ENCODE assay signal across 1 cellular context in the genomic region with DNA sequence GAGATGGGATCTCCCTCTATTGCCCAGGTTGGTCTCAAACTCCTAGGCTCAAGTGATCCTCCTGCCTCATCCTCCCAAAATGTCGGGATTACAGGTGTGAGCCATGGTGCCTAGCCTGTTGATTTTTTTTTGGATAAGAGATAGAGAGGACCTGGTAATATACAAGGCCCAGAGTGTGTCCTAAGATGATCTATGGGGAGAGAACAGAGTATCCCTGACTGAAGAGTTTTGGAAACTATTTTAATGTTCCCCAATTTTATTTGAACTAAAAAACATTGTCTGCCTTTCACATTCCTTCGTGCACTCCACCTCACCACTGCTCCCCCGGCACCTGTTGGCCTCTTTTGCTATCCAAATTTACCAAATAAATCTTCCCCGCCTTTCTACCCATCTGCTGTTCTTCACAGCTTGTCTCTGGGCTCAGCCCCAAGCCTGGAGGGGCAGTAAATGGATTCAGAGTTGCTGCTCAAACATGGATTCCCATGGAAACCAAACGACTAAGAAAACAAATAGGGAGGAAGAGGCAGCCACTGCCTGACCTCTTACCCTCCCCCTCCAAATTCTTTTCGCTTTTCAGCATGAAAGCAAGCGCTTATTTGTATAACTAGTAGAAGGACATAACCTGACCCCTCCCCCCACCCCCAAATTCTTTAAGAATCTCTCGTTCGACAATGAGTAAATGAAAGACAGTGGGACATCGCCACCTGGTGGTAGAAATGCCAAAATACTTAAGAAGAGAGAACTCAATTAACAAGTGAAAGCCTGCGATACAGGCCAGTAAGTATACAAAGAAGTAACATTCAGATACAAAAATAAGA.
TF ChIP-seq lines count a peak whose summit lies in the region.

No MANE protein-coding gene starts in this region.

TF ChIP-seq in K562, 482 proteins besides CTCF, POLR2A, EP300 and RAD21 (continued from another document and continues in another):
- TF ChIP-seq, protein P1, sequence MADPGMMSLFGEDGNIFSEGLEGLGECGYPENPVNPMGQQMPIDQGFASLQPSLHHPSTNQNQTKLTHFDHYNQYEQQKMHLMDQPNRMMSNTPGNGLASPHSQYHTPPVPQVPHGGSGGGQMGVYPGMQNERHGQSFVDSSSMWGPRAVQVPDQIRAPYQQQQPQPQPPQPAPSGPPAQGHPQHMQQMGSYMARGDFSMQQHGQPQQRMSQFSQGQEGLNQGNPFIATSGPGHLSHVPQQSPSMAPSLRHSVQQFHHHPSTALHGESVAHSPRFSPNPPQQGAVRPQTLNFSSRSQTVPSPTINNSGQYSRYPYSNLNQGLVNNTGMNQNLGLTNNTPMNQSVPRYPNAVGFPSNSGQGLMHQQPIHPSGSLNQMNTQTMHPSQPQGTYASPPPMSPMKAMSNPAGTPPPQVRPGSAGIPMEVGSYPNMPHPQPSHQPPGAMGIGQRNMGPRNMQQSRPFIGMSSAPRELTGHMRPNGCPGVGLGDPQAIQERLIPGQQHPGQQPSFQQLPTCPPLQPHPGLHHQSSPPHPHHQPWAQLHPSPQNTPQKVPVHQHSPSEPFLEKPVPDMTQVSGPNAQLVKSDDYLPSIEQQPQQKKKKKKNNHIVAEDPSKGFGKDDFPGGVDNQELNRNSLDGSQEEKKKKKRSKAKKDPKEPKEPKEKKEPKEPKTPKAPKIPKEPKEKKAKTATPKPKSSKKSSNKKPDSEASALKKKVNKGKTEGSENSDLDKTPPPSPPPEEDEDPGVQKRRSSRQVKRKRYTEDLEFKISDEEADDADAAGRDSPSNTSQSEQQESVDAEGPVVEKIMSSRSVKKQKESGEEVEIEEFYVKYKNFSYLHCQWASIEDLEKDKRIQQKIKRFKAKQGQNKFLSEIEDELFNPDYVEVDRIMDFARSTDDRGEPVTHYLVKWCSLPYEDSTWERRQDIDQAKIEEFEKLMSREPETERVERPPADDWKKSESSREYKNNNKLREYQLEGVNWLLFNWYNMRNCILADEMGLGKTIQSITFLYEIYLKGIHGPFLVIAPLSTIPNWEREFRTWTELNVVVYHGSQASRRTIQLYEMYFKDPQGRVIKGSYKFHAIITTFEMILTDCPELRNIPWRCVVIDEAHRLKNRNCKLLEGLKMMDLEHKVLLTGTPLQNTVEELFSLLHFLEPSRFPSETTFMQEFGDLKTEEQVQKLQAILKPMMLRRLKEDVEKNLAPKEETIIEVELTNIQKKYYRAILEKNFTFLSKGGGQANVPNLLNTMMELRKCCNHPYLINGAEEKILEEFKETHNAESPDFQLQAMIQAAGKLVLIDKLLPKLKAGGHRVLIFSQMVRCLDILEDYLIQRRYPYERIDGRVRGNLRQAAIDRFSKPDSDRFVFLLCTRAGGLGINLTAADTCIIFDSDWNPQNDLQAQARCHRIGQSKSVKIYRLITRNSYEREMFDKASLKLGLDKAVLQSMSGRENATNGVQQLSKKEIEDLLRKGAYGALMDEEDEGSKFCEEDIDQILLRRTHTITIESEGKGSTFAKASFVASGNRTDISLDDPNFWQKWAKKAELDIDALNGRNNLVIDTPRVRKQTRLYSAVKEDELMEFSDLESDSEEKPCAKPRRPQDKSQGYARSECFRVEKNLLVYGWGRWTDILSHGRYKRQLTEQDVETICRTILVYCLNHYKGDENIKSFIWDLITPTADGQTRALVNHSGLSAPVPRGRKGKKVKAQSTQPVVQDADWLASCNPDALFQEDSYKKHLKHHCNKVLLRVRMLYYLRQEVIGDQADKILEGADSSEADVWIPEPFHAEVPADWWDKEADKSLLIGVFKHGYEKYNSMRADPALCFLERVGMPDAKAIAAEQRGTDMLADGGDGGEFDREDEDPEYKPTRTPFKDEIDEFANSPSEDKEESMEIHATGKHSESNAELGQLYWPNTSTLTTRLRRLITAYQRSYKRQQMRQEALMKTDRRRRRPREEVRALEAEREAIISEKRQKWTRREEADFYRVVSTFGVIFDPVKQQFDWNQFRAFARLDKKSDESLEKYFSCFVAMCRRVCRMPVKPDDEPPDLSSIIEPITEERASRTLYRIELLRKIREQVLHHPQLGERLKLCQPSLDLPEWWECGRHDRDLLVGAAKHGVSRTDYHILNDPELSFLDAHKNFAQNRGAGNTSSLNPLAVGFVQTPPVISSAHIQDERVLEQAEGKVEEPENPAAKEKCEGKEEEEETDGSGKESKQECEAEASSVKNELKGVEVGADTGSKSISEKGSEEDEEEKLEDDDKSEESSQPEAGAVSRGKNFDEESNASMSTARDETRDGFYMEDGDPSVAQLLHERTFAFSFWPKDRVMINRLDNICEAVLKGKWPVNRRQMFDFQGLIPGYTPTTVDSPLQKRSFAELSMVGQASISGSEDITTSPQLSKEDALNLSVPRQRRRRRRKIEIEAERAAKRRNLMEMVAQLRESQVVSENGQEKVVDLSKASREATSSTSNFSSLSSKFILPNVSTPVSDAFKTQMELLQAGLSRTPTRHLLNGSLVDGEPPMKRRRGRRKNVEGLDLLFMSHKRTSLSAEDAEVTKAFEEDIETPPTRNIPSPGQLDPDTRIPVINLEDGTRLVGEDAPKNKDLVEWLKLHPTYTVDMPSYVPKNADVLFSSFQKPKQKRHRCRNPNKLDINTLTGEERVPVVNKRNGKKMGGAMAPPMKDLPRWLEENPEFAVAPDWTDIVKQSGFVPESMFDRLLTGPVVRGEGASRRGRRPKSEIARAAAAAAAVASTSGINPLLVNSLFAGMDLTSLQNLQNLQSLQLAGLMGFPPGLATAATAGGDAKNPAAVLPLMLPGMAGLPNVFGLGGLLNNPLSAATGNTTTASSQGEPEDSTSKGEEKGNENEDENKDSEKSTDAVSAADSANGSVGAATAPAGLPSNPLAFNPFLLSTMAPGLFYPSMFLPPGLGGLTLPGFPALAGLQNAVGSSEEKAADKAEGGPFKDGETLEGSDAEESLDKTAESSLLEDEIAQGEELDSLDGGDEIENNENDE (IDR thresholded peaks at IDR 0.05; ENCODE audit: low read depth, low read length): no peak
- TF ChIP-seq, protein P2, sequence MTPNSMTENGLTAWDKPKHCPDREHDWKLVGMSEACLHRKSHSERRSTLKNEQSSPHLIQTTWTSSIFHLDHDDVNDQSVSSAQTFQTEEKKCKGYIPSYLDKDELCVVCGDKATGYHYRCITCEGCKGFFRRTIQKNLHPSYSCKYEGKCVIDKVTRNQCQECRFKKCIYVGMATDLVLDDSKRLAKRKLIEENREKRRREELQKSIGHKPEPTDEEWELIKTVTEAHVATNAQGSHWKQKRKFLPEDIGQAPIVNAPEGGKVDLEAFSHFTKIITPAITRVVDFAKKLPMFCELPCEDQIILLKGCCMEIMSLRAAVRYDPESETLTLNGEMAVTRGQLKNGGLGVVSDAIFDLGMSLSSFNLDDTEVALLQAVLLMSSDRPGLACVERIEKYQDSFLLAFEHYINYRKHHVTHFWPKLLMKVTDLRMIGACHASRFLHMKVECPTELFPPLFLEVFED (CRISPR knock-in tag; conservative IDR thresholded peaks at IDR 0.05): no peak
- TF ChIP-seq CSDE1 (IDR thresholded peaks at IDR 0.05): no peak
- peak in 1 of 2 experiments; percentile 20; a peak in 1 of 4 replicates for TF ChIP-seq TBL1XR1 (IDR thresholded peaks at IDR 0.05; ENCODE audit: low read length in 2 of 2)
- no peak for TF ChIP-seq DDX20 (tag; IDR thresholded peaks at IDR 0.05; ENCODE audit: low read depth)
- TF ChIP-seq TCFL5 (CRISPR knock-in tag; conservative IDR thresholded peaks at IDR 0.05): no peak
- TF ChIP-seq SP2 (IDR thresholded peaks at IDR 0.05; ENCODE audit: extremely low read depth, low read depth, low read length, poor library complexity, severe bottlenecking): no peak
- no peak for TF ChIP-seq PTTG1 (tag; IDR thresholded peaks at IDR 0.05; ENCODE audit: low read depth)
- TF ChIP-seq TEAD4 (IDR thresholded peaks at IDR 0.05; ENCODE audit: low read length): peak; percentile 69
- TF ChIP-seq TEAD4 (CRISPR knock-in tag; IDR thresholded peaks at IDR 0.05; ENCODE audit: borderline replicate concordance): no peak
- TF ChIP-seq ZFP30 (CRISPR knock-in tag; IDR thresholded peaks at IDR 0.05; ENCODE audit: borderline replicate concordance): no peak
- no peak for TF ChIP-seq NBN (IDR thresholded peaks at IDR 0.05; ENCODE audit: low read depth)
- TF ChIP-seq, protein P3, sequence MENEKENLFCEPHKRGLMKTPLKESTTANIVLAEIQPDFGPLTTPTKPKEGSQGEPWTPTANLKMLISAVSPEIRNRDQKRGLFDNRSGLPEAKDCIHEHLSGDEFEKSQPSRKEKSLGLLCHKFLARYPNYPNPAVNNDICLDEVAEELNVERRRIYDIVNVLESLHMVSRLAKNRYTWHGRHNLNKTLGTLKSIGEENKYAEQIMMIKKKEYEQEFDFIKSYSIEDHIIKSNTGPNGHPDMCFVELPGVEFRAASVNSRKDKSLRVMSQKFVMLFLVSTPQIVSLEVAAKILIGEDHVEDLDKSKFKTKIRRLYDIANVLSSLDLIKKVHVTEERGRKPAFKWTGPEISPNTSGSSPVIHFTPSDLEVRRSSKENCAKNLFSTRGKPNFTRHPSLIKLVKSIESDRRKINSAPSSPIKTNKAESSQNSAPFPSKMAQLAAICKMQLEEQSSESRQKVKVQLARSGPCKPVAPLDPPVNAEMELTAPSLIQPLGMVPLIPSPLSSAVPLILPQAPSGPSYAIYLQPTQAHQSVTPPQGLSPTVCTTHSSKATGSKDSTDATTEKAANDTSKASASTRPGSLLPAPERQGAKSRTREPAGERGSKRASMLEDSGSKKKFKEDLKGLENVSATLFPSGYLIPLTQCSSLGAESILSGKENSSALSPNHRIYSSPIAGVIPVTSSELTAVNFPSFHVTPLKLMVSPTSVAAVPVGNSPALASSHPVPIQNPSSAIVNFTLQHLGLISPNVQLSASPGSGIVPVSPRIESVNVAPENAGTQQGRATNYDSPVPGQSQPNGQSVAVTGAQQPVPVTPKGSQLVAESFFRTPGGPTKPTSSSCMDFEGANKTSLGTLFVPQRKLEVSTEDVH (IDR thresholded peaks at IDR 0.05; ENCODE audit: low read depth, partially characterized antibody): peak; percentile 18
- no peak for TF ChIP-seq GTF2F1 (IDR thresholded peaks at IDR 0.05; ENCODE audit: low read depth, low read length)
- TF ChIP-seq RBM15 (IDR thresholded peaks at IDR 0.05; ENCODE audit: insufficient read depth, low read length): no peak
- no peak for TF ChIP-seq KDM5B (IDR thresholded peaks at IDR 0.05; ENCODE audit: insufficient replicate concordance, low read depth, low read length)
- TF ChIP-seq NFE2L1 (tag; IDR thresholded peaks at IDR 0.05; ENCODE audit: borderline replicate concordance, low read depth): no peak
- no peak for TF ChIP-seq ZNF174 (CRISPR knock-in tag; IDR thresholded peaks at IDR 0.05)
- TF ChIP-seq FIP1L1 (IDR thresholded peaks at IDR 0.05; ENCODE audit: low read depth, low read length, poor library complexity, severe bottlenecking): no peak
- TF ChIP-seq, protein P4, sequence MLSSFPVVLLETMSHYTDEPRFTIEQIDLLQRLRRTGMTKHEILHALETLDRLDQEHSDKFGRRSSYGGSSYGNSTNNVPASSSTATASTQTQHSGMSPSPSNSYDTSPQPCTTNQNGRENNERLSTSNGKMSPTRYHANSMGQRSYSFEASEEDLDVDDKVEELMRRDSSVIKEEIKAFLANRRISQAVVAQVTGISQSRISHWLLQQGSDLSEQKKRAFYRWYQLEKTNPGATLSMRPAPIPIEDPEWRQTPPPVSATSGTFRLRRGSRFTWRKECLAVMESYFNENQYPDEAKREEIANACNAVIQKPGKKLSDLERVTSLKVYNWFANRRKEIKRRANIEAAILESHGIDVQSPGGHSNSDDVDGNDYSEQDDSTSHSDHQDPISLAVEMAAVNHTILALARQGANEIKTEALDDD (IDR thresholded peaks at IDR 0.05): peak; percentile 68
- TF ChIP-seq ZBTB7A (IDR thresholded peaks at IDR 0.05; ENCODE audit: borderline replicate concordance, control insufficient read depth, low read depth, low read length): no peak
- no peak; the same call in 1 of the 2 replicates for TF ChIP-seq L3MBTL2 (IDR thresholded peaks at IDR 0.05)
- no peak for TF ChIP-seq HNRNPL (IDR thresholded peaks at IDR 0.05; ENCODE audit: low read depth, low read length)
- TF ChIP-seq CREM (IDR thresholded peaks at IDR 0.05; ENCODE audit: low read depth): 0 out of 2 replicates have a peak, but pooled peaks have one; percentile 4
- no peak for TF ChIP-seq SOX6 (IDR thresholded peaks at IDR 0.05)
- no peak for TF ChIP-seq NFRKB (IDR thresholded peaks at IDR 0.05; ENCODE audit: low read depth)
- TF ChIP-seq, protein P5, sequence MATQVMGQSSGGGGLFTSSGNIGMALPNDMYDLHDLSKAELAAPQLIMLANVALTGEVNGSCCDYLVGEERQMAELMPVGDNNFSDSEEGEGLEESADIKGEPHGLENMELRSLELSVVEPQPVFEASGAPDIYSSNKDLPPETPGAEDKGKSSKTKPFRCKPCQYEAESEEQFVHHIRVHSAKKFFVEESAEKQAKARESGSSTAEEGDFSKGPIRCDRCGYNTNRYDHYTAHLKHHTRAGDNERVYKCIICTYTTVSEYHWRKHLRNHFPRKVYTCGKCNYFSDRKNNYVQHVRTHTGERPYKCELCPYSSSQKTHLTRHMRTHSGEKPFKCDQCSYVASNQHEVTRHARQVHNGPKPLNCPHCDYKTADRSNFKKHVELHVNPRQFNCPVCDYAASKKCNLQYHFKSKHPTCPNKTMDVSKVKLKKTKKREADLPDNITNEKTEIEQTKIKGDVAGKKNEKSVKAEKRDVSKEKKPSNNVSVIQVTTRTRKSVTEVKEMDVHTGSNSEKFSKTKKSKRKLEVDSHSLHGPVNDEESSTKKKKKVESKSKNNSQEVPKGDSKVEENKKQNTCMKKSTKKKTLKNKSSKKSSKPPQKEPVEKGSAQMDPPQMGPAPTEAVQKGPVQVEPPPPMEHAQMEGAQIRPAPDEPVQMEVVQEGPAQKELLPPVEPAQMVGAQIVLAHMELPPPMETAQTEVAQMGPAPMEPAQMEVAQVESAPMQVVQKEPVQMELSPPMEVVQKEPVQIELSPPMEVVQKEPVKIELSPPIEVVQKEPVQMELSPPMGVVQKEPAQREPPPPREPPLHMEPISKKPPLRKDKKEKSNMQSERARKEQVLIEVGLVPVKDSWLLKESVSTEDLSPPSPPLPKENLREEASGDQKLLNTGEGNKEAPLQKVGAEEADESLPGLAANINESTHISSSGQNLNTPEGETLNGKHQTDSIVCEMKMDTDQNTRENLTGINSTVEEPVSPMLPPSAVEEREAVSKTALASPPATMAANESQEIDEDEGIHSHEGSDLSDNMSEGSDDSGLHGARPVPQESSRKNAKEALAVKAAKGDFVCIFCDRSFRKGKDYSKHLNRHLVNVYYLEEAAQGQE (CRISPR knock-in tag; IDR thresholded peaks at IDR 0.05; ENCODE audit: low read depth): no peak
- no peak for TF ChIP-seq ZNF324 (CRISPR knock-in tag; IDR thresholded peaks at IDR 0.05)
- TF ChIP-seq, protein P6, sequence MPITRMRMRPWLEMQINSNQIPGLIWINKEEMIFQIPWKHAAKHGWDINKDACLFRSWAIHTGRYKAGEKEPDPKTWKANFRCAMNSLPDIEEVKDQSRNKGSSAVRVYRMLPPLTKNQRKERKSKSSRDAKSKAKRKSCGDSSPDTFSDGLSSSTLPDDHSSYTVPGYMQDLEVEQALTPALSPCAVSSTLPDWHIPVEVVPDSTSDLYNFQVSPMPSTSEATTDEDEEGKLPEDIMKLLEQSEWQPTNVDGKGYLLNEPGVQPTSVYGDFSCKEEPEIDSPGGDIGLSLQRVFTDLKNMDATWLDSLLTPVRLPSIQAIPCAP (CRISPR knock-in tag; IDR thresholded peaks at IDR 0.05; ENCODE audit: borderline replicate concordance): no peak
- TF ChIP-seq ZBED1 (IDR thresholded peaks at IDR 0.05): no peak
- TF ChIP-seq FOXJ3 (CRISPR knock-in tag; IDR thresholded peaks at IDR 0.05): peak; percentile 78
- TF ChIP-seq, protein P7, sequence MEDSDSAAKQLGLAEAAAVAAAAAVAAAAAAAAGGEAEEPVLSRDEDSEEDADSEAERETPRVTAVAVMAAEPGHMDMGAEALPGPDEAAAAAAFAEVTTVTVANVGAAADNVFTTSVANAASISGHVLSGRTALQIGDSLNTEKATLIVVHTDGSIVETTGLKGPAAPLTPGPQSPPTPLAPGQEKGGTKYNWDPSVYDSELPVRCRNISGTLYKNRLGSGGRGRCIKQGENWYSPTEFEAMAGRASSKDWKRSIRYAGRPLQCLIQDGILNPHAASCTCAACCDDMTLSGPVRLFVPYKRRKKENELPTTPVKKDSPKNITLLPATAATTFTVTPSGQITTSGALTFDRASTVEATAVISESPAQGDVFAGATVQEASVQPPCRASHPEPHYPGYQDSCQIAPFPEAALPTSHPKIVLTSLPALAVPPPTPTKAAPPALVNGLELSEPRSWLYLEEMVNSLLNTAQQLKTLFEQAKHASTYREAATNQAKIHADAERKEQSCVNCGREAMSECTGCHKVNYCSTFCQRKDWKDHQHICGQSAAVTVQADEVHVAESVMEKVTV (CRISPR knock-in tag; IDR thresholded peaks at IDR 0.05): peak; percentile 43
